Comparison of ENCODE assay signal across 8 cellular contexts in the genomic region with DNA sequence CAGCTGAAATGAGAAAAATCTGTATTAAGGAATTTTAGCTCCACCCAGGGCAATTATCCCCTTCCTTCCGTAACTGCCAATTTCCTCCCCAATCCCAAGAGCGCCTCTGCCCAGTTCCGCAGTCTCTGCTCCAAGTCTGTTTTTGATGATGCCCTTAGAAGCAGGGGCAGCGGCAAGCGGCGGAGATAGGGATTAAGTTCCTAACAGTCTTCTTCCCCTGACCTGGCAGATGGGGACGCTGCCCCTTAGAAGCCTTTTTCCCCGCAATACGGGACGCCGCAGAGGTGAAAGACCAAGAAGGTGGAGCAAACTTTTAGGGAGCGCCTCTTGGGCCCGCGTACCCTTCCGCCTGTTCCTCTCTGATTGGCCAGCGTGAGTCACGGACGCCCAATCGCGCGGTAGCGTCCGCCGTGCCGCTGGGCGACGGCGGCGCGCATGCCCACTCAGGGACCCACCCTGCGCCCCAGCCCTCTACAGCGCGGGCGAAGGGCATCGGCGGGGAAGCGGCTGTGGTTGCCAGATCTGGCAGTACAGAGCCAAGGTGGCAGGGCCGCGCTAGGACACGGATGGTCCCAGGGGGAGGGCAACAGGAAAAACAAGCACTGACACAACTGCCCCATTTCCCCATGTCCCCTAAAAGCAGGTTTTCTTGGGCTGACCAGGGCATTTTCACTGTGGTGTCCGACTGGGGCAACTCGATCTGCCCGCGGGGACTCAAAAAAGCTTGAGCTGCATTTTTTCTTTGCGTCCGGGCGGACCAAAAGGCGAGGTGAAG. TPM values are rescaled to one million over a fixed set of nuclear protein-coding genes. Genes with fewer than 3 reads are reported as not detected.
DNase-seq lines count a peak whose midpoint lies in the region; ATAC-seq and TF ChIP-seq lines count a peak whose summit lies in the region.

No MANE protein-coding gene starts in this region.

- peak; percentile 65 to 83 for TF ChIP-seq POLR2A in uterus (IDR thresholded peaks at IDR 0.05)

- peak in 1 of 4 experiments; percentile 3 for TF ChIP-seq CTCF in uterus (IDR thresholded peaks at IDR 0.05)

- H3K4me1 ChIP-seq in right cardiac atrium (ENCODE audit: control insufficient read depth, insufficient read depth, low read length) = no peaks in the 10 kb centered on the region
- H3K4me1 ChIP-seq in uterus = peaks cover 0 to 3% of the 10 kb centered on the region in 2 donors

- H3K9me3 ChIP-seq in T-helper 17 cell (ENCODE audit: control insufficient read depth, low read length, poor library complexity, severe bottlenecking) = no peaks in the 10 kb centered on the region
- no peaks in the 10 kb centered on the region for H3K9me3 ChIP-seq in right cardiac atrium (ENCODE audit: control insufficient read depth, low read length)
- no peaks in the 10 kb centered on the region for H3K9me3 ChIP-seq in uterus

- H3K27ac Mint-ChIP-seq in T-helper 17 cell = peak overlapping the region; percentile 95

- intact Hi-C loops in right cardiac atrium (cut with DNase I) (no loop called here), uterus (cut with DNase I; ENCODE audit: low total_unique reads) (no loop called here)

- H3K27me3 ChIP-seq in right cardiac atrium (ENCODE audit: control insufficient read depth, insufficient read depth) (no peaks in the 10 kb centered on the region), uterus (no peaks in the 10 kb centered on the region)

- DNase-seq in NCI-H1694 treated with DMSO at 0.1 percent for 48 hours (lab: John Stamatoyannopoulos, UW) = peak; percentile 88
- DNase-seq in T-helper 17 cell = peak; percentile 73 to 82 (median 80)
- DNase-seq in anterior cingulate cortex (lab: John Stamatoyannopoulos, UW) = peak; percentile 58 to 94 (median 88)
- DNase-seq in right cardiac atrium = peak; percentile 93 to 97 (median 96)
- peak; percentile 68 for DNase-seq in pulmonary artery endothelial cell (ENCODE audit: low read depth, low spot score)
- DNase-seq in uterus = peak; percentile 85 to 86

- no peaks in the 10 kb centered on the region for H3K36me3 Mint-ChIP-seq in T-helper 17 cell (ENCODE audit: low read depth)

- peak; percentile 54 for ATAC-seq in GM18499 (IDR thresholded peaks at IDR 0.05; ENCODE audit: insufficient read depth, unreplicated experiment)
- peak; percentile 55 for ATAC-seq in HG02938 (IDR thresholded peaks at IDR 0.05; ENCODE audit: unreplicated experiment)
- ATAC-seq in T-helper 17 cell = peak; percentile 83
- peak; percentile 98 for ATAC-seq in right cardiac atrium

- H3K27me3 Mint-ChIP-seq in T-helper 17 cell = no peaks in the 10 kb centered on the region

- peak overlapping the region; percentile 93 for H3K4me3 ChIP-seq in right cardiac atrium (ENCODE audit: low read length)
- peak overlapping the region; percentile 80 to 81 for H3K4me3 ChIP-seq in uterus

- WGBS in right cardiac atrium = under 1% methylated on average over 48 of the region's 48 CpGs

- H3K36me3 ChIP-seq in uterus = no peaks in the 10 kb centered on the region

- peak overlapping the region; percentile 93 for H3K27ac ChIP-seq in right cardiac atrium (ENCODE audit: low read length)
- H3K27ac ChIP-seq in uterus = peak overlapping the region; percentile 96 to 97

- H3K4me1 Mint-ChIP-seq in T-helper 17 cell = peaks cover 11% of the 10 kb centered on the region

- peak overlapping the region; percentile 91 for H3K4me3 Mint-ChIP-seq in T-helper 17 cell

RNA-seq across cellular contexts. Expression of a gene that starts 0.8 kb away (rescaled TPM):
- total RNA-seq in T-helper 17 cell = 10 to 100 TPM; 25.4 to 27.4 TPM
- total RNA-seq in right cardiac atrium = 10 to 100 TPM; 40.8 to 59.0 (median 51.5) TPM
- polyA plus RNA-seq in right cardiac atrium = 14.8 TPM
- 11.5 and 11.9 TPM in 2 replicates for total RNA-seq in pulmonary artery endothelial cell
- total RNA-seq in uterus = 10 to 100 TPM; 18.2 to 76.8 (median 48.4) TPM

Comparison
In these comparisons a context has a peak if more than half of its experiments do, and no peak if none do; other contexts are left out.
1. Peak in every context shown above with its lines: DNase-seq, ATAC-seq, H3K4me3 ChIP-seq and H3K27ac ChIP-seq.